In the genomic region with DNA sequence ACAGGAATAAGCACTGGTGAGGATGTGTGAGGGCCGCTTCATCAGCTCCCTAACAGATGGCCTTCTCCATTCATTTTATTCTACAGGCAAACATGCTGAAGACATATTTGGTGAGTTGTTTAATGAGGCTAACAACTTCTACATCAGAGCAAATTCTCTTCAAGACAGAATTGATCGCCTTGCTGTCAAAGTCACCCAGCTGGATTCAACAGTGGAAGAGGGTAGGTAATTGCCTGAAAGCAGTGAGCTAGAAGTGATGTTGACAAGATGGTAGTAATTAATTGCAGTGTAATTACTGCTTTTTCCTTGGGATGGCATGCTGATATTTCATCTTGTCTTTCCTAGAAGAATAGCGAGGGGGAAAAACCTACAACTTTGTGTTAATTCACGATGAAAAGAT, we compare ENCODE assay signal across 13 cellular contexts.
"Had no signal": no experiment of that assay in that cellular context is flagged by ENCODE, and none has a peak within 500 bp of the region (broad histone marks: within the 10 kb centered on the region; RNA-seq: fewer than 3 reads in every experiment).

No MANE protein-coding gene starts in this region.

- DNase-seq: activated CD4-positive, CD25-positive, alpha-beta regulatory T cell; activated naive CD4-positive, alpha-beta T cell treated with anti-CD3 and anti-CD28 coated beads, Interleukin-2, amount 50 U/mL, for 16 hours; adrenal gland; caudate nucleus; effector memory CD4-positive, alpha-beta T cell; gastrocnemius medialis; kidney; left ventricle myocardium superior; mesenchymal stem cell; stimulated activated CD4-positive, alpha-beta T cell treated with anti-CD3 and anti-CD28 coated beads, Interleukin-4, amount 100 ng/mL, for 1 hour; stimulated activated CD8-positive, alpha-beta memory T cell treated with anti-CD3 and anti-CD28 coated beads, Interleukin-4, amount 100 ng/mL, for 48 hours; upper lobe of left lung had no signal

- FAIRE-seq: kidney, TTC549 had no signal
